Comparison of ENCODE assay signal across 11 cellular contexts in the genomic region with DNA sequence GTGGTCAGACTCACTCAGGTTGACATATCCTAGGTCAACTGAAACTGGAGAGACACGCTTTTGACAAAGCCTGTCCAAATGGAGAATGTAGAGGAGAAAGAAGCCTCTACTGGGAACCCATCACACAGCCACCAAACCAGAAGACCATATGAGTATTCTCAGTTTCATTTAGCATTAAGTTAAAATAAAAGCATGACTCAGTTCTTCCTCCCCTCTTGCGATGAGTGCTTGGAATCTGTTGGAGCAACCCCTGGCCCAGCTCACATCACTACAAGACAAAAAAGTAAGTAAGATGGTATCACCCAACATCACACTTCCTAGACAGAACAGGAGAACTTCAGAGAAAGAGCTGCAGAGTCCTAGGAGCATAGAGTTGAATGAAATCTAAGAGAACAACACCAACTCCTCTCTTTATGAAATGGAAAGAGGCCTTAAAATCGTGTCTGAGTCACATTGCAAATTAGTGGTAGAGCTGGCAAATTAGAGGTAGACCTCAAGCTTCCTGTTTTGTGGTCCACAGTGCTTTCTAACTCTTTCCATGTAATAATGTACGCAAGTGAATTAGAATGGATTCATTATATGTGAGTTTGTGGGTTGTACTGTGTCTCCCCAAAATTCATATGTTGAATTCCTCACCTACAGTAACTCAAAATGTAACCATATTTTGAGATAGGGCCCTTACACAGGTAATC. TPM values are rescaled to one million over a fixed set of nuclear protein-coding genes. Genes with fewer than 3 reads are reported as not detected.
DNase-seq lines count a peak whose midpoint lies in the region; ATAC-seq and TF ChIP-seq lines count a peak whose summit lies in the region.
"Had no signal": no experiment of that assay in that cellular context is flagged by ENCODE, and none has a peak within 500 bp of the region (broad histone marks: within the 10 kb centered on the region; RNA-seq: fewer than 3 reads in every experiment).

No MANE protein-coding gene starts in this region.

- H3K27me3 Mint-ChIP-seq in WTC11 (ENCODE audit: low read depth), result no peaks in the 10 kb centered on the region; the same call in 1 of the 2 replicates

- H3K36me3 Mint-ChIP-seq in WTC11, result peaks cover 2% of the 10 kb centered on the region

- no peak for TF ChIP-seq CTCF in WTC11 (IDR thresholded peaks at IDR 0.05)

- H3K27ac Mint-ChIP-seq in WTC11, result no peak overlapping the region

- no peak overlapping the region for H3K4me3 Mint-ChIP-seq in WTC11

- CTCF ChIA-PET in WTC11 (lab: Charles Lee), result no interaction called here

- POLR2A ChIA-PET in WTC11 (lab: Charles Lee), result no interaction called here

- H3K9me3 Mint-ChIP-seq in WTC11, result peaks cover 3% of the 10 kb centered on the region

- peak; percentile 72 to 89 for DNase-seq in NOMO-1 (lab: John Stamatoyannopoulos, UW; ENCODE audit: unreplicated experiment in 2 of 2)
- no peak for DNase-seq in NCI-H1694 (lab: John Stamatoyannopoulos, UW)
- no peak for DNase-seq in NCI-H82 treated with DMSO at 0.1 percent for 48 hours (lab: John Stamatoyannopoulos, UW; ENCODE audit: unreplicated experiment)
- DNase-seq in NCI-H146 (lab: John Stamatoyannopoulos, UW), result no peak
- no peak for DNase-seq in WTC11 (ENCODE audit: low spot score)
- DNase-seq: aorta, Calu3, erythroblast had no signal

- ATAC-seq in GM18508 (IDR thresholded peaks at IDR 0.05; ENCODE audit: insufficient read depth, unreplicated experiment) (peak; percentile 47), GM19372 (IDR thresholded peaks at IDR 0.05; ENCODE audit: low read depth, unreplicated experiment) (peak; percentile 62), HG02981 (IDR thresholded peaks at IDR 0.05; ENCODE audit: unreplicated experiment) (peak; percentile 71), WTC11 (no peak)

- peaks cover 13% of the 10 kb centered on the region for H3K4me1 Mint-ChIP-seq in WTC11

TF ChIP-seq in WTC11, 78 proteins besides CTCF, POLR2A, EP300 and RAD21:
- TF ChIP-seq CREB1 (CRISPR knock-in tag; IDR thresholded peaks at IDR 0.05), result no peak
- no peak for TF ChIP-seq NFE2L1 (CRISPR knock-in tag; IDR thresholded peaks at IDR 0.05)
- TF ChIP-seq ZBTB21 (CRISPR knock-in tag; IDR thresholded peaks at IDR 0.05; ENCODE audit: borderline replicate concordance), result no peak
- TF ChIP-seq, protein P1, sequence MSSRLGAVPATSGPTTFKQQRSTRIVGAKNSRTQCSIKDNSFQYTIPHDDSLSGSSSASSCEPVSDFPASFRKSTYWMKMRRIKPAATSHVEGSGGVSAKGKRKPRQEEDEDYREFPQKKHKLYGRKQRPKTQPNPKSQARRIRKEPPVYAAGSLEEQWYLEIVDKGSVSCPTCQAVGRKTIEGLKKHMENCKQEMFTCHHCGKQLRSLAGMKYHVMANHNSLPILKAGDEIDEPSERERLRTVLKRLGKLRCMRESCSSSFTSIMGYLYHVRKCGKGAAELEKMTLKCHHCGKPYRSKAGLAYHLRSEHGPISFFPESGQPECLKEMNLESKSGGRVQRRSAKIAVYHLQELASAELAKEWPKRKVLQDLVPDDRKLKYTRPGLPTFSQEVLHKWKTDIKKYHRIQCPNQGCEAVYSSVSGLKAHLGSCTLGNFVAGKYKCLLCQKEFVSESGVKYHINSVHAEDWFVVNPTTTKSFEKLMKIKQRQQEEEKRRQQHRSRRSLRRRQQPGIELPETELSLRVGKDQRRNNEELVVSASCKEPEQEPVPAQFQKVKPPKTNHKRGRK (CRISPR knock-in tag; IDR thresholded peaks at IDR 0.05; ENCODE audit: borderline replicate concordance), result no peak
- TF ChIP-seq, protein P2, sequence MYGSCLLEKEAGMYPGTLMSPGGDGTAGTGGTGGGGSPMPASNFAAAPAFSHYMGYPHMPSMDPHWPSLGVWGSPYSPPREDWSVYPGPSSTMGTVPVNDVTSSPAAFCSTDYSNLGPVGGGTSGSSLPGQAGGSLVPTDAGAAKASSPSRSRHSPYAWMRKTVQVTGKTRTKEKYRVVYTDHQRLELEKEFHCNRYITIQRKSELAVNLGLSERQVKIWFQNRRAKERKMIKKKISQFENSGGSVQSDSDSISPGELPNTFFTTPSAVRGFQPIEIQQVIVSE (CRISPR knock-in tag; IDR thresholded peaks at IDR 0.05; ENCODE audit: borderline replicate concordance), result no peak
- no peak for TF ChIP-seq HMGA2 (CRISPR knock-in tag; IDR thresholded peaks at IDR 0.05)
- TF ChIP-seq, protein P3, sequence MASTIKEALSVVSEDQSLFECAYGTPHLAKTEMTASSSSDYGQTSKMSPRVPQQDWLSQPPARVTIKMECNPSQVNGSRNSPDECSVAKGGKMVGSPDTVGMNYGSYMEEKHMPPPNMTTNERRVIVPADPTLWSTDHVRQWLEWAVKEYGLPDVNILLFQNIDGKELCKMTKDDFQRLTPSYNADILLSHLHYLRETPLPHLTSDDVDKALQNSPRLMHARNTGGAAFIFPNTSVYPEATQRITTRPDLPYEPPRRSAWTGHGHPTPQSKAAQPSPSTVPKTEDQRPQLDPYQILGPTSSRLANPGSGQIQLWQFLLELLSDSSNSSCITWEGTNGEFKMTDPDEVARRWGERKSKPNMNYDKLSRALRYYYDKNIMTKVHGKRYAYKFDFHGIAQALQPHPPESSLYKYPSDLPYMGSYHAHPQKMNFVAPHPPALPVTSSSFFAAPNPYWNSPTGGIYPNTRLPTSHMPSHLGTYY (CRISPR knock-in tag; IDR thresholded peaks at IDR 0.05), result no peak
- no peak for TF ChIP-seq NFYB (CRISPR knock-in tag; conservative IDR thresholded peaks at IDR 0.05; ENCODE audit: low read depth)
- TF ChIP-seq ESRRA (CRISPR knock-in tag; IDR thresholded peaks at IDR 0.05; ENCODE audit: borderline replicate concordance), result no peak
- no peak for TF ChIP-seq TCF7 (CRISPR knock-in tag; IDR thresholded peaks at IDR 0.05; ENCODE audit: low read depth)
- no peak for TF ChIP-seq PRRX2 (CRISPR knock-in tag; IDR thresholded peaks at IDR 0.05)

RNA-seq across cellular contexts. Expression of a gene that starts 51.2 kb away (rescaled TPM):
- 8.0 to 13.5 TPM (median 11.0 TPM) in 3 replicates for total RNA-seq in WTC11 (2021)

Comparison
In these comparisons a context has a peak if more than half of its experiments do, and no peak if none do; other contexts are left out.
1. DNase-seq: peak in NOMO-1 (2 of 2); none in NCI-H1694 (single experiment), NCI-H82 treated with DMSO at 0.1 percent for 48 hours (single experiment), NCI-H146 (single experiment) and WTC11 (single experiment).